Comparison of ENCODE assay signal across 17 cellular contexts in the genomic region with DNA sequence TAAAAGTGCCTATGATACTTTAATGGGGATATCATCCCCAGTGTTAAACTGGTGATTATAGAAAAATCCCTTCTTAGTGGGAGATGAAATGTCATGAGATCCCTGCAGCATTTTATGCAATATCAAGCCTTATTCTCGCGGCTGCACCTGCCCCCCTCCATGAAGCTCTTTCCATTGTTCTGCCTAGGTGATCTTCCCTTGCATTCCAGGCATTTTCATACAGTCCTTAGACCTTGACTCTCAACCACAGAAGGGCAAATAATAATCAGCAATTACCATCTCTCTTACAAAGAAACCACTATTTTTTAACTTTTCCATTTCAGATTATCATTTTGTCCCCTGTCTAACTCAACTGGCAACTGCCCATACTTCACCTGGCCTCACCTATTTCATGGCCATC.
DNase-seq lines count a peak whose midpoint lies in the region; ATAC-seq, FAIRE-seq and TF ChIP-seq lines count a peak whose summit lies in the region.
"Had no signal": no experiment of that assay in that cellular context is flagged by ENCODE, and none has a peak within 500 bp of the region (broad histone marks: within the 10 kb centered on the region; RNA-seq: fewer than 3 reads in every experiment).

No MANE protein-coding gene starts in this region.

- H3K4me2 ChIP-seq in HepG2 (ENCODE audit: low read depth, low read length) = no peak overlapping the region
- H3K4me2 ChIP-seq in OCI-LY1 (ENCODE audit: low read length) = no peak overlapping the region

- 0 out of 2 replicates have a peak, but pooled peaks cover 1% of the 10 kb centered on the region for H3F3A ChIP-seq in OCI-LY1 (ENCODE audit: insufficient read depth, low read length)

- no peak for FAIRE-seq in HepG2 (lab: Jason Lieb, UNC)
- FAIRE-seq: GM12891, GM18507 had no signal

- TF ChIP-seq POLR2A in HepG2 (IDR thresholded peaks at IDR 0.05; ENCODE audit: insufficient read depth in 1 of 2, low read depth in 2 of 2, low read length in 2 of 2) (no peak), right lobe of liver (IDR thresholded peaks at IDR 0.05) (no peak)

- H3K4me3 ChIP-seq in HepG2 (replicated peaks in 1 of 3; ENCODE audit: insufficient read depth in 1 of 3, low read depth in 2 of 3, low read length in 3 of 3) (no peak overlapping the region), right lobe of liver (no peak overlapping the region), OCI-LY1 (ENCODE audit: low read depth, low read length, poor library complexity, severe bottlenecking) (no peak overlapping the region)
- H3K4me3 ChIP-seq: HAP-1 had no signal

- no peaks in the 10 kb centered on the region for H3K27me3 Mint-ChIP-seq in activated T-helper 17 cell treated with anti-CD3 and anti-CD28 coated beads, Interleukin-2, amount 50 U/mL, for 72 hours
- H3K27me3 Mint-ChIP-seq: CD4-positive, alpha-beta memory T cell had no signal

- H3K4me1 ChIP-seq in HepG2 (ENCODE audit: insufficient read depth, low read length) (peaks cover 15% of the 10 kb centered on the region), right lobe of liver (no peaks in the 10 kb centered on the region), OCI-LY1 (ENCODE audit: insufficient read depth, low read length, severe bottlenecking) (peaks cover 27% of the 10 kb centered on the region)
- H3K4me1 ChIP-seq: HAP-1 had no signal

- POLR2A ChIA-PET in HepG2 (lab: Yijun Ruan, JAX) = no interaction called here

- H3K9me3 ChIP-seq in HepG2 (ENCODE audit: low read length) (no peaks in the 10 kb centered on the region), right lobe of liver (no peaks in the 10 kb centered on the region), OCI-LY1 (ENCODE audit: low read length) (no peaks in the 10 kb centered on the region)
- H3K9me3 ChIP-seq: HAP-1 had no signal

- H3K9ac ChIP-seq in HepG2 (ENCODE audit: insufficient read depth, low read depth, low read length) (no peak overlapping the region), OCI-LY1 (ENCODE audit: low read length) (no peak overlapping the region)

- H3K27ac ChIP-seq in HepG2 (ENCODE audit: extremely low read length, insufficient read depth, low read length) = no peak overlapping the region
- no peak overlapping the region for H3K27ac ChIP-seq in right lobe of liver
- H3K27ac ChIP-seq in OCI-LY1 (ENCODE audit: low read depth, low read length, poor library complexity, severe bottlenecking) = peak overlapping the region; percentile 92

- no peak overlapping the region for H3K4me3 Mint-ChIP-seq in activated T-helper 17 cell treated with anti-CD3 and anti-CD28 coated beads, Interleukin-2, amount 50 U/mL, for 72 hours
- H3K4me3 Mint-ChIP-seq: CD4-positive, alpha-beta memory T cell; HFFc6 had no signal

- intact Hi-C loops in HepG2 (cut with micrococcal nuclease; ENCODE audit: unreplicated experiment) = no loop called here
- intact Hi-C loops in right lobe of liver (cut with DNase I) = no loop called here

- TF ChIP-seq CTCF in HepG2 (CRISPR knock-in tag; IDR thresholded peaks at IDR 0.05) (no peak), right lobe of liver (IDR thresholded peaks at IDR 0.05) (no peak), OCI-LY1 (IDR thresholded peaks at IDR 0.05; ENCODE audit: low read length) (no peak)

- no peaks in the 10 kb centered on the region for H3K4me1 Mint-ChIP-seq in activated T-helper 17 cell treated with anti-CD3 and anti-CD28 coated beads, Interleukin-2, amount 50 U/mL, for 72 hours
- H3K4me1 Mint-ChIP-seq: CD4-positive, alpha-beta memory T cell had no signal

- H3K79me2 ChIP-seq in HepG2 (ENCODE audit: insufficient read depth, low read length) = no peaks in the 10 kb centered on the region
- H3K79me2 ChIP-seq in OCI-LY1 (ENCODE audit: insufficient read depth, low read length) = no peaks in the 10 kb centered on the region

- in situ Hi-C loops in HepG2 (cut with HindIII; ENCODE audit: extremely low pct_ligation_motif_present, low pct_unique_long_range_greater_than_20kb) = no loop called here

- TF ChIP-seq EP300 in HepG2 (IDR thresholded peaks at IDR 0.05; ENCODE audit: low read depth in 2 of 2, low read length in 2 of 2) (no peak), HepG2 (CRISPR knock-in tag; IDR thresholded peaks at IDR 0.05; ENCODE audit: borderline replicate concordance) (no peak)

- H3K36me3 Mint-ChIP-seq in activated T-helper 17 cell treated with anti-CD3 and anti-CD28 coated beads, Interleukin-2, amount 50 U/mL, for 72 hours (ENCODE audit: low read depth) = peaks cover 36% of the 10 kb centered on the region

- no peaks in the 10 kb centered on the region for H3K9me3 Mint-ChIP-seq in activated T-helper 17 cell treated with anti-CD3 and anti-CD28 coated beads, Interleukin-2, amount 50 U/mL, for 72 hours
- H3K9me3 Mint-ChIP-seq: CD4-positive, alpha-beta memory T cell had no signal

- DNase-seq in HepG2 (ENCODE audit: low spot score) (peak; percentile 5), right lobe of liver (no peak), kidney glomerular epithelial cell (lab: John Stamatoyannopoulos, UW) (peak; percentile 22)
- no peak for DNase-seq in stimulated activated CD4-positive, alpha-beta T cell treated with anti-CD3 and anti-CD28 coated beads, Interleukin-12 subunit alpha, Interleukin-12 subunit beta, amount 100 ng/mL, for 4 hours
- DNase-seq: C1 segment of cervical spinal cord; Calu3; CD4-positive, alpha-beta memory T cell; COR-L47; DMS53; DMS79 treated with DMSO at 0.1 percent for 48 hours; GF-D8; HFFc6 had no signal

- no peak overlapping the region for H3K27ac Mint-ChIP-seq in activated T-helper 17 cell treated with anti-CD3 and anti-CD28 coated beads, Interleukin-2, amount 50 U/mL, for 72 hours
- H3K27ac Mint-ChIP-seq: CD4-positive, alpha-beta memory T cell; HFFc6 had no signal

- 34% methylated on average over 2 of the region's 2 CpGs for WGBS in HepG2 (ENCODE audit: low lambda C conversion rate)
- 95% methylated on average over 2 of the region's 2 CpGs for WGBS in right lobe of liver (ENCODE audit: insufficient coverage, low coverage, low lambda C conversion rate, missing lambda C conversion rate)

- TF ChIP-seq RAD21 in HepG2 (CRISPR knock-in tag; IDR thresholded peaks at IDR 0.05) = no peak

- no peaks in the 10 kb centered on the region for H3K36me3 ChIP-seq in HepG2 (replicated peaks in 1 of 2; ENCODE audit: control insufficient read depth in 1 of 2, insufficient read depth in 2 of 2, low read length in 2 of 2)
- H3K36me3 ChIP-seq in right lobe of liver = no peaks in the 10 kb centered on the region
- peaks cover 17% of the 10 kb centered on the region; the same call in 1 of the 2 replicates for H3K36me3 ChIP-seq in OCI-LY1 (ENCODE audit: insufficient read depth, low read length)
- H3K36me3 ChIP-seq: HAP-1 had no signal

- no TSS peak for BruUV-seq in HepG2 (replicated peaks; lab: Mats Ljungman, UMichigan)

- H3K27me3 ChIP-seq in HepG2 (ENCODE audit: control insufficient read depth in 1 of 2, insufficient read depth in 2 of 2, low read length in 2 of 2) (no peaks in the 10 kb centered on the region), right lobe of liver (no peaks in the 10 kb centered on the region), OCI-LY1 (ENCODE audit: insufficient read depth, low read length) (no peaks in the 10 kb centered on the region)

- CTCF ChIA-PET in HepG2 (lab: Yijun Ruan, JAX; ENCODE audit: low intra/inter-chr PET ratio, low total read pairs) = no interaction called here

- ATAC-seq in HepG2 (no peak), right lobe of liver (no peak)
- ATAC-seq in activated T-helper 17 cell treated with anti-CD3 and anti-CD28 coated beads, Interleukin-2, amount 50 U/mL, for 72 hours (replicated peaks) = no peak

- H3K9me2 ChIP-seq in OCI-LY1 (ENCODE audit: low read depth, low read length) = no peaks in the 10 kb centered on the region

- H4K20me1 ChIP-seq in HepG2 (ENCODE audit: insufficient read depth, low read length) (no peaks in the 10 kb centered on the region), OCI-LY1 (ENCODE audit: insufficient read depth, low read length) (no peaks in the 10 kb centered on the region)

- H2AFZ ChIP-seq in HepG2 (ENCODE audit: low read length) (no peak overlapping the region), OCI-LY1 (ENCODE audit: low read length) (no peak overlapping the region)

TF ChIP-seq in HepG2, 621 proteins besides CTCF, POLR2A, EP300 and RAD21 (continues in another document):
- TF ChIP-seq HMGA1 (CRISPR knock-in tag; conservative IDR thresholded peaks at IDR 0.05) = no peak
- TF ChIP-seq, protein P1, sequence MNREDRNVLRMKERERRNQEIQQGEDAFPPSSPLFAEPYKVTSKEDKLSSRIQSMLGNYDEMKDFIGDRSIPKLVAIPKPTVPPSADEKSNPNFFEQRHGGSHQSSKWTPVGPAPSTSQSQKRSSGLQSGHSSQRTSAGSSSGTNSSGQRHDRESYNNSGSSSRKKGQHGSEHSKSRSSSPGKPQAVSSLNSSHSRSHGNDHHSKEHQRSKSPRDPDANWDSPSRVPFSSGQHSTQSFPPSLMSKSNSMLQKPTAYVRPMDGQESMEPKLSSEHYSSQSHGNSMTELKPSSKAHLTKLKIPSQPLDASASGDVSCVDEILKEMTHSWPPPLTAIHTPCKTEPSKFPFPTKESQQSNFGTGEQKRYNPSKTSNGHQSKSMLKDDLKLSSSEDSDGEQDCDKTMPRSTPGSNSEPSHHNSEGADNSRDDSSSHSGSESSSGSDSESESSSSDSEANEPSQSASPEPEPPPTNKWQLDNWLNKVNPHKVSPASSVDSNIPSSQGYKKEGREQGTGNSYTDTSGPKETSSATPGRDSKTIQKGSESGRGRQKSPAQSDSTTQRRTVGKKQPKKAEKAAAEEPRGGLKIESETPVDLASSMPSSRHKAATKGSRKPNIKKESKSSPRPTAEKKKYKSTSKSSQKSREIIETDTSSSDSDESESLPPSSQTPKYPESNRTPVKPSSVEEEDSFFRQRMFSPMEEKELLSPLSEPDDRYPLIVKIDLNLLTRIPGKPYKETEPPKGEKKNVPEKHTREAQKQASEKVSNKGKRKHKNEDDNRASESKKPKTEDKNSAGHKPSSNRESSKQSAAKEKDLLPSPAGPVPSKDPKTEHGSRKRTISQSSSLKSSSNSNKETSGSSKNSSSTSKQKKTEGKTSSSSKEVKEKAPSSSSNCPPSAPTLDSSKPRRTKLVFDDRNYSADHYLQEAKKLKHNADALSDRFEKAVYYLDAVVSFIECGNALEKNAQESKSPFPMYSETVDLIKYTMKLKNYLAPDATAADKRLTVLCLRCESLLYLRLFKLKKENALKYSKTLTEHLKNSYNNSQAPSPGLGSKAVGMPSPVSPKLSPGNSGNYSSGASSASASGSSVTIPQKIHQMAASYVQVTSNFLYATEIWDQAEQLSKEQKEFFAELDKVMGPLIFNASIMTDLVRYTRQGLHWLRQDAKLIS (CRISPR knock-in tag; IDR thresholded peaks at IDR 0.05) = no peak
- no peak for TF ChIP-seq HDAC2 (CRISPR knock-in tag; IDR thresholded peaks at IDR 0.05)

Comparison
In these comparisons a context has a peak if more than half of its experiments do, and no peak if none do; other contexts are left out.
1. DNase-seq: peak in HepG2 (single experiment) and kidney glomerular epithelial cell (single experiment); none in right lobe of liver (0 of 3) and stimulated activated CD4-positive, alpha-beta T cell treated with anti-CD3 and anti-CD28 coated beads, Interleukin-12 subunit alpha, Interleukin-12 subunit beta, amount 100 ng/mL, for 4 hours (single experiment).